1 cellular context compared by ENCODE assay signal in the genomic region with DNA sequence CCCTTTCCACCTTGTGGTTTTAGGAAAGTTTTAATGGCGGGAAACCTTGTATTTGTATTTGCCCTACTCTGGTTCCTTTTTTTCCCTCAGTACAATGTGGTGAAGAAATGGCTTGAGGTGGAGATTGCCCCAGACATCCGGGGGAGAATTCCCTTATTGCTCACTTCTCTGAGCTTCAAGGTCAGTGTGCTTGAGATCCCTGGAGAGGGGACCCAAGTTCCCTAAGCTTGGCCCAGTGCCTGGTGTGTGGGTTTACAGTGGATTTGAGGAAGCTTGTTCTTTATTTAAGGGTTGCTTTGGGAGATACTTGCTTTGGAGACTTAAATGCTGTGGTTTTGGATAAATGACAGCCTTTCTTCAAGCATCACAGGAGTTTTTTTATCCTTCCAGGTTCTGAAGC.
TF ChIP-seq lines count a peak whose summit lies in the region.

No MANE protein-coding gene starts in this region.

TF ChIP-seq in HepG2, 621 proteins besides CTCF, POLR2A, EP300 and RAD21:
- TF ChIP-seq MZF1 (CRISPR knock-in tag; IDR thresholded peaks at IDR 0.05; ENCODE audit: borderline replicate concordance): no peak
- TF ChIP-seq ZNF441 (CRISPR knock-in tag; IDR thresholded peaks at IDR 0.05; ENCODE audit: borderline replicate concordance): no peak
- no peak for TF ChIP-seq NR2F2 (IDR thresholded peaks at IDR 0.05; ENCODE audit: borderline replicate concordance, low read depth)
- TF ChIP-seq, protein P1, sequence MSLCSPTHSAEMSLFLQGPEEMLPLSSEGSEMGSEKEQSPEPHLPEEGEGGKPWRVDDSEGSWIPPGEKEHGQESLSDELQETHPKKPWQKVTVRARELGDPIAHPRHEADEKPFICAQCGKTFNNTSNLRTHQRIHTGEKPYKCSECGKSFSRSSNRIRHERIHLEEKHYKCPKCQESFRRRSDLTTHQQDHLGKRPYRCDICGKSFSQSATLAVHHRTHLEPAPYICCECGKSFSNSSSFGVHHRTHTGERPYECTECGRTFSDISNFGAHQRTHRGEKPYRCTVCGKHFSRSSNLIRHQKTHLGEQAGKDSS (CRISPR knock-in tag; IDR thresholded peaks at IDR 0.05; ENCODE audit: borderline replicate concordance, low read depth): no peak
- TF ChIP-seq NAIF1 (CRISPR knock-in tag; IDR thresholded peaks at IDR 0.05; ENCODE audit: borderline replicate concordance): no peak
- TF ChIP-seq, protein P2, sequence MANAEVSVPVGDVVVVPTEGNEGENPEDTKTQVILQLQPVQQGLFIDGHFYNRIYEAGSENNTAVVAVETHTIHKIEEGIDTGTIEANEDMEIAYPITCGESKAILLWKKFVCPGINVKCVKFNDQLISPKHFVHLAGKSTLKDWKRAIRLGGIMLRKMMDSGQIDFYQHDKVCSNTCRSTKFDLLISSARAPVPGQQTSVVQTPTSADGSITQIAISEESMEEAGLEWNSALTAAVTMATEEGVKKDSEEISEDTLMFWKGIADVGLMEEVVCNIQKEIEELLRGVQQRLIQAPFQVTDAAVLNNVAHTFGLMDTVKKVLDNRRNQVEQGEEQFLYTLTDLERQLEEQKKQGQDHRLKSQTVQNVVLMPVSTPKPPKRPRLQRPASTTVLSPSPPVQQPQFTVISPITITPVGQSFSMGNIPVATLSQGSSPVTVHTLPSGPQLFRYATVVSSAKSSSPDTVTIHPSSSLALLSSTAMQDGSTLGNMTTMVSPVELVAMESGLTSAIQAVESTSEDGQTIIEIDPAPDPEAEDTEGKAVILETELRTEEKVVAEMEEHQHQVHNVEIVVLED (CRISPR knock-in tag; IDR thresholded peaks at IDR 0.05; ENCODE audit: borderline replicate concordance): no peak
- no peak for TF ChIP-seq THAP11 (CRISPR knock-in tag; IDR thresholded peaks at IDR 0.05)
- TF ChIP-seq SP2 (CRISPR knock-in tag; IDR thresholded peaks at IDR 0.05): no peak
- TF ChIP-seq ZFP82 (CRISPR knock-in tag; IDR thresholded peaks at IDR 0.05; ENCODE audit: borderline replicate concordance): no peak
- no peak for TF ChIP-seq ZNF790 (CRISPR knock-in tag; IDR thresholded peaks at IDR 0.05; ENCODE audit: borderline replicate concordance)
- no peak for TF ChIP-seq KLF13 (CRISPR knock-in tag; IDR thresholded peaks at IDR 0.05)
- no peak for TF ChIP-seq ZNF468 (CRISPR knock-in tag; IDR thresholded peaks at IDR 0.05)
- no peak for TF ChIP-seq SMAD9 (CRISPR knock-in tag; IDR thresholded peaks at IDR 0.05)
- no peak for TF ChIP-seq BHLHE40 (IDR thresholded peaks at IDR 0.05; ENCODE audit: low read length)
- no peak for TF ChIP-seq ZNF772 (CRISPR knock-in tag; IDR thresholded peaks at IDR 0.05)
